Comparison of ENCODE assay signal across 36 cellular contexts in the genomic region with DNA sequence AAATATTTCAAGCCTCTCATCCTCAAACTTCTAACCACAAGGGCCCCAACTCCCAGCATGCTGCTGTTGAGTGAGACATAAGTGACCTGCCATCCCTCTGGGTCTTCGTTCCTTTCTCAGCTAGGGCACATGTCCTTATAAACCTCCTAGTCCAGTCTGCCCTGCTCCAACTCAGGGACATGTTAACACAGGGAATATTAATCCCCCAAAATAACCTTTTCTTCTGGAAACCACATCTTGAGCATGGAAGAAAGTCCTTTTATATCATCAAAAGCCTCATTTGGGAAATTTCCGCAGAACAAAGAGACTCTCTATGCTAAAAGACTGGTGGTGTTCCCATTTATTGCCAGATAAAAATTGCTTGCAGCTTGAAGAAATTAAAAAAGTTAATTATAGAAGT. TPM values are rescaled to one million over a fixed set of nuclear protein-coding genes. Genes with fewer than 3 reads are reported as not detected.
"Had no signal": no experiment of that assay in that cellular context is flagged by ENCODE, and none has a peak within 500 bp of the region (broad histone marks: within the 10 kb centered on the region; RNA-seq: fewer than 3 reads in every experiment).

No MANE protein-coding gene starts in this region.

- H3K9ac ChIP-seq: neural progenitor cell, parathyroid adenoma had no signal

- DNase-seq: hypothalamus; immature natural killer cell; kidney; left colon; left lung; lower lobe of right lung; mammary epithelial cell; mesenchymal stem cell; naive B cell; natural killer cell; nephron progenitor cell; occipital lobe; retina; right cardiac atrium; sigmoid colon; stimulated activated CD4-positive, alpha-beta T cell treated with anti-CD3 and anti-CD28 coated beads, Interleukin-12 subunit alpha, Interleukin-12 subunit beta, amount 100 ng/mL, for 4 hours; stimulated activated CD4-positive, alpha-beta T cell treated with anti-CD3 and anti-CD28 coated beads, Interleukin-15, amount 100 ng/mL, for 24 hours; stimulated activated CD4-positive, alpha-beta T cell treated with anti-CD3 and anti-CD28 coated beads, Interleukin-2, amount 100 ng/mL, for 24 hours; stimulated activated CD4-positive, alpha-beta T cell treated with anti-CD3 and anti-CD28 coated beads, Interleukin-4, amount 100 ng/mL, for 1 hour; stimulated activated naive B cell treated with anti-CD40 and anti-IgM and Interleukin-4, amounts not matched to agents 10 μg/mL and 1 μg/mL and 100 μg/mL, for 72 hours; stimulated activated naive CD8-positive, alpha-beta T cell treated with anti-CD3 and anti-CD28 coated beads, Interleukin-15, Interleukin-2, amounts not matched to agents 100 U/mL and 50 U/mL, for 24 hours; stomach; testis; thyroid gland; transverse colon; upper lobe of left lung had no signal

- H2AFZ ChIP-seq: neural progenitor cell, parathyroid adenoma had no signal

- H3K9me3 Mint-ChIP-seq: natural killer cell had no signal

- ATAC-seq: left colon; left lung; lower lobe of right lung; natural killer cell; right cardiac atrium; stimulated activated naive B cell treated with anti-CD40 and anti-IgM and Interleukin-4, amounts not matched to agents 10 μg/mL and 1 μg/mL and 100 μg/mL, for 72 hours; stimulated activated naive CD8-positive, alpha-beta T cell treated with anti-CD3 and anti-CD28 coated beads, Interleukin-15, Interleukin-2, amounts not matched to agents 100 U/mL and 50 U/mL, for 24 hours had no signal

- H3K4me2 ChIP-seq: neural progenitor cell had no signal

- H3K4me3 Mint-ChIP-seq: immature natural killer cell; naive B cell; natural killer cell; nephron progenitor cell; neural progenitor cell; stimulated activated naive B cell treated with anti-CD40 and anti-IgM and Interleukin-4, amounts not matched to agents 10 μg/mL and 1 μg/mL and 100 μg/mL, for 72 hours had no signal

- H3K36me3 ChIP-seq: left lung, lower lobe of right lung, neural progenitor cell, neutrophil, sigmoid colon, stomach, thyroid gland, transverse colon, upper lobe of left lung, vagina had no signal

- H3K27me3 ChIP-seq: left lung, neural progenitor cell, neutrophil, sigmoid colon, stomach, testis, thyroid gland, transverse colon, upper lobe of left lung, vagina had no signal

- H3K79me2 ChIP-seq: parathyroid adenoma had no signal

- H3K27ac Mint-ChIP-seq: immature natural killer cell; naive B cell; natural killer cell; nephron progenitor cell; neural progenitor cell; progenitor cell of endocrine pancreas; stimulated activated naive B cell treated with anti-CD40 and anti-IgM and Interleukin-4, amounts not matched to agents 10 μg/mL and 1 μg/mL and 100 μg/mL, for 72 hours had no signal

- H3K4me3 ChIP-seq: left lung, lower lobe of right lung, neural progenitor cell, sigmoid colon, stomach, testis, thyroid gland, transverse colon, upper lobe of left lung, vagina had no signal

- H3K27ac ChIP-seq: left lung, lower lobe of right lung, neural progenitor cell, neutrophil, parathyroid adenoma, sigmoid colon, stomach, testis, thyroid gland, transverse colon, upper lobe of left lung, vagina had no signal

- H3K36me3 Mint-ChIP-seq: immature natural killer cell; naive B cell; natural killer cell; neural progenitor cell; stimulated activated naive B cell treated with anti-CD40 and anti-IgM and Interleukin-4, amounts not matched to agents 10 μg/mL and 1 μg/mL and 100 μg/mL, for 72 hours had no signal

- H3K4me1 Mint-ChIP-seq: immature natural killer cell; naive B cell; natural killer cell; stimulated activated naive B cell treated with anti-CD40 and anti-IgM and Interleukin-4, amounts not matched to agents 10 μg/mL and 1 μg/mL and 100 μg/mL, for 72 hours had no signal

- H3K9me3 ChIP-seq: left lung, lower lobe of right lung, neutrophil, sigmoid colon, testis, thyroid gland, transverse colon, upper lobe of left lung, vagina had no signal

- H3K4me1 ChIP-seq: left lung, lower lobe of right lung, neural progenitor cell, upper lobe of left lung had no signal

RNA-seq across cellular contexts. Expression of gene TNP1, which starts 14.4 kb away (rescaled TPM):
- total RNA-seq: kidney, left colon, left lung, liver, lower lobe of right lung, mammary epithelial cell, mucosa of gallbladder, natural killer cell, occipital lobe, osteocyte, right cardiac atrium, sigmoid colon, skeletal muscle tissue, stomach, transverse colon, upper lobe of left lung, urinary bladder, vagina had no signal
- polyA plus RNA-seq: immature natural killer cell, liver, mammary epithelial cell, right cardiac atrium, sigmoid colon, stomach, urinary bladder had no signal
